ENCODE assay signal across 17 cellular contexts in genomic region chr5:148986636-148987035, GRCh38.
DNase-seq lines count a peak whose midpoint lies in the region; ATAC-seq and TF ChIP-seq lines count a peak whose summit lies in the region.
"Had no signal": no experiment of that assay in that cellular context is flagged by ENCODE, and none has a peak within 500 bp of the region (broad histone marks: within the 10 kb centered on the region; RNA-seq: fewer than 3 reads in every experiment).

No MANE protein-coding gene starts in this region.

- POLR2A ChIA-PET in PC-3 (lab: Charles Lee; ENCODE audit: unreplicated experiment) = interaction anchor here (0.6 kb wide), 1 partner anchor 21 kb away, joined by 3 read pairs; no protein-coding TSS in a partner anchor
- POLR2A ChIA-PET in naive thymus-derived CD8-positive, alpha-beta T cell (lab: Charles Lee) = no interaction called here

- 20% methylated on average over 2 of the region's 2 CpGs for WGBS in smooth muscle cell (ENCODE audit: low lambda C conversion rate)
- WGBS in endodermal cell (ENCODE audit: insufficient coverage in 1 of 2, insufficient read length in 1 of 2), 2 experiments = 89 to 92% methylated on average over 2 of the region's 2 CpGs

- peaks cover 9% of the 10 kb centered on the region for H3F3A ChIP-seq in PC-3 (ENCODE audit: low read length, unreplicated experiment)
- peaks cover 5% of the 10 kb centered on the region for H3F3A ChIP-seq in smooth muscle cell (ENCODE audit: low read depth)

- H3K4me3 Mint-ChIP-seq in naive thymus-derived CD8-positive, alpha-beta T cell = no peak overlapping the region
- H3K4me3 Mint-ChIP-seq in endodermal cell = no peak overlapping the region
- H3K4me3 Mint-ChIP-seq: CD4-positive, alpha-beta memory T cell had no signal

- H3K36me3 Mint-ChIP-seq in naive thymus-derived CD8-positive, alpha-beta T cell = peaks cover 0 to 11% (median 0%) of the 10 kb centered on the region in 3 donors
- no peaks in the 10 kb centered on the region for H3K36me3 Mint-ChIP-seq in endodermal cell (ENCODE audit: low read depth)
- H3K36me3 Mint-ChIP-seq: CD4-positive, alpha-beta memory T cell had no signal

- H3K9me2 ChIP-seq in PC-3 (replicated peaks; ENCODE audit: low read length) = no peaks in the 10 kb centered on the region

- peaks cover 0 to 15% (median 4%) of the 10 kb centered on the region in 9 donors for H3K9me3 Mint-ChIP-seq in naive thymus-derived CD8-positive, alpha-beta T cell
- H3K9me3 Mint-ChIP-seq in endodermal cell = no peaks in the 10 kb centered on the region

- H3K79me2 ChIP-seq in PC-3 (ENCODE audit: low read length) (no peaks in the 10 kb centered on the region), smooth muscle cell (ENCODE audit: low read depth) (no peaks in the 10 kb centered on the region)

- no peaks in the 10 kb centered on the region for H3K4me1 Mint-ChIP-seq in naive thymus-derived CD8-positive, alpha-beta T cell
- peaks cover 5% of the 10 kb centered on the region for H3K4me1 Mint-ChIP-seq in endodermal cell
- H3K4me1 Mint-ChIP-seq: CD4-positive, alpha-beta memory T cell had no signal

- H4K20me1 ChIP-seq in PC-3 (ENCODE audit: low read length) (no peaks in the 10 kb centered on the region), smooth muscle cell (ENCODE audit: low read depth) (no peaks in the 10 kb centered on the region)

- no peaks in the 10 kb centered on the region for H3K27me3 ChIP-seq in PC-3 (ENCODE audit: low read length)
- H3K27me3 ChIP-seq in smooth muscle cell (ENCODE audit: low read depth) = peaks cover 3% of the 10 kb centered on the region
- H3K27me3 ChIP-seq in endodermal cell (ENCODE audit: control insufficient read depth, insufficient read depth, low read length, poor library complexity, severe bottlenecking) = no peaks in the 10 kb centered on the region
- H3K27me3 ChIP-seq: BE2C had no signal

- H3K4me1 ChIP-seq in PC-3 (ENCODE audit: insufficient read depth, low read length) = peaks cover 59% of the 10 kb centered on the region
- no peaks in the 10 kb centered on the region for H3K4me1 ChIP-seq in smooth muscle cell (ENCODE audit: low read depth)
- peaks cover 10% of the 10 kb centered on the region for H3K4me1 ChIP-seq in endodermal cell (ENCODE audit: control insufficient read depth, insufficient read depth, low read length)

- H3K27ac Mint-ChIP-seq in naive thymus-derived CD8-positive, alpha-beta T cell = no peak overlapping the region
- H3K27ac Mint-ChIP-seq in endodermal cell = no peak overlapping the region
- H3K27ac Mint-ChIP-seq: CD4-positive, alpha-beta memory T cell had no signal

- H3K9ac ChIP-seq in PC-3 (ENCODE audit: low read length) (0 out of 2 replicates have a peak overlapping the region, but pooled peaks have one; percentile 0), smooth muscle cell (ENCODE audit: low read depth) (peak overlapping the region; percentile 15), endodermal cell (ENCODE audit: extremely low read depth, low read length, poor library complexity, severe bottlenecking) (no peak overlapping the region)
- H3K9ac ChIP-seq: KMS-11 had no signal

- H3K4me2 ChIP-seq in PC-3 (ENCODE audit: low read length) = no peak overlapping the region
- no peak overlapping the region for H3K4me2 ChIP-seq in smooth muscle cell
- H3K4me2 ChIP-seq: KMS-11 had no signal

- H3K36me3 ChIP-seq in PC-3 (ENCODE audit: low read depth, low read length) = no peaks in the 10 kb centered on the region
- H3K36me3 ChIP-seq in smooth muscle cell (ENCODE audit: low read depth) = no peaks in the 10 kb centered on the region
- H3K36me3 ChIP-seq in endodermal cell (ENCODE audit: control insufficient read depth, insufficient read depth, low read length) = no peaks in the 10 kb centered on the region
- H3K36me3 ChIP-seq: BE2C had no signal

- no peak for DNase-seq in PC-3
- DNase-seq in epithelial cell of esophagus (ENCODE audit: low read depth) = peak; percentile 100
- DNase-seq in kidney tubule cell (ENCODE audit: low spot score) = peak; percentile 96
- no peak for DNase-seq in smooth muscle cell (lab: John Stamatoyannopoulos, UW; ENCODE audit: unreplicated experiment)
- DNase-seq in naive thymus-derived CD8-positive, alpha-beta T cell = no peak
- DNase-seq in stimulated activated CD4-positive, alpha-beta T cell treated with anti-CD3 and anti-CD28 coated beads, Interleukin-15, amount 100 ng/mL, for 24 hours = no peak
- DNase-seq in left lobe of liver (ENCODE audit: low spot score) = no peak
- no peak for DNase-seq in endodermal cell
- DNase-seq: BE2C; CD4-positive, alpha-beta memory T cell; DND-41; GDM1; NCI-H1930; NCI-H2171 had no signal

- H2AFZ ChIP-seq in PC-3 (ENCODE audit: low read length) (no peak overlapping the region), smooth muscle cell (ENCODE audit: low read depth) (no peak overlapping the region)

- CTCF ChIA-PET in PC-3 (lab: Charles Lee) = interaction anchor here (0.6 to 1.0 kb wide), 2 partner anchors 167 to 245 kb away, joined by 3 to 6 read pairs; no protein-coding TSS in a partner anchor

- TF ChIP-seq CTCF in PC-3 (conservative IDR thresholded peaks at IDR 0.05; ENCODE audit: low read depth, low read length) (no peak), epithelial cell of esophagus (IDR thresholded peaks at IDR 0.05; ENCODE audit: insufficient read depth, low read depth, low read length, missing control alignments) (no peak), smooth muscle cell (IDR thresholded peaks at IDR 0.05; ENCODE audit: borderline replicate concordance, insufficient read depth, poor library complexity, severe bottlenecking) (no peak), endodermal cell (conservative IDR thresholded peaks at IDR 0.05) (no peak)

- intact Hi-C loops in PC-3 (cut with micrococcal nuclease) = loop anchor here (2.0 kb wide), 1 partner anchor 14 kb away; no protein-coding TSS in a partner anchor

- H3K9me3 ChIP-seq in PC-3 (ENCODE audit: low read length) = no peaks in the 10 kb centered on the region
- H3K9me3 ChIP-seq in smooth muscle cell (replicated peaks; ENCODE audit: low read depth) = no peaks in the 10 kb centered on the region
- no peaks in the 10 kb centered on the region for H3K9me3 ChIP-seq in endodermal cell (ENCODE audit: control insufficient read depth, low read length)
- H3K9me3 ChIP-seq: BE2C had no signal

- H3K27me3 Mint-ChIP-seq in naive thymus-derived CD8-positive, alpha-beta T cell = peaks cover 4 to 33% (median 17%) of the 10 kb centered on the region in 5 donors
- peaks cover 2% of the 10 kb centered on the region for H3K27me3 Mint-ChIP-seq in endodermal cell (ENCODE audit: insufficient read depth)

- no peak overlapping the region for H3K4me3 ChIP-seq in PC-3 (ENCODE audit: low read length)
- no peak overlapping the region for H3K4me3 ChIP-seq in epithelial cell of esophagus (ENCODE audit: low read length)
- H3K4me3 ChIP-seq in smooth muscle cell = no peak overlapping the region
- no peak overlapping the region for H3K4me3 ChIP-seq in endodermal cell (ENCODE audit: low read length)
- H3K4me3 ChIP-seq: SK-N-MC had no signal

- ATAC-seq in PC-3 = no peak
- no peak for ATAC-seq in naive thymus-derived CD8-positive, alpha-beta T cell
- ATAC-seq in left lobe of liver = no peak
- ATAC-seq: HCT116 had no signal

- H3K27ac ChIP-seq in PC-3 (ENCODE audit: low read length) (peak overlapping the region; percentile 87), smooth muscle cell (ENCODE audit: low read depth) (peak overlapping the region; percentile 62), endodermal cell (ENCODE audit: low read depth, low read length) (no peak overlapping the region)
- H3K27ac ChIP-seq: KMS-11, SK-N-MC had no signal

- no TSS peak for BruUV-seq in PC-3 (replicated peaks; lab: Mats Ljungman, UMichigan)

Comparison
In these comparisons a context has a peak if more than half of its experiments do, and no peak if none do; other contexts are left out.
1. DNase-seq: peak in epithelial cell of esophagus (single experiment) and kidney tubule cell (single experiment); none in PC-3 (single experiment), smooth muscle cell (single experiment), naive thymus-derived CD8-positive, alpha-beta T cell (0 of 10), stimulated activated CD4-positive, alpha-beta T cell treated with anti-CD3 and anti-CD28 coated beads, Interleukin-15, amount 100 ng/mL, for 24 hours (single experiment), left lobe of liver (single experiment) and endodermal cell (single experiment).